Comparison of ENCODE assay signal across 20 cellular contexts in the genomic region with DNA sequence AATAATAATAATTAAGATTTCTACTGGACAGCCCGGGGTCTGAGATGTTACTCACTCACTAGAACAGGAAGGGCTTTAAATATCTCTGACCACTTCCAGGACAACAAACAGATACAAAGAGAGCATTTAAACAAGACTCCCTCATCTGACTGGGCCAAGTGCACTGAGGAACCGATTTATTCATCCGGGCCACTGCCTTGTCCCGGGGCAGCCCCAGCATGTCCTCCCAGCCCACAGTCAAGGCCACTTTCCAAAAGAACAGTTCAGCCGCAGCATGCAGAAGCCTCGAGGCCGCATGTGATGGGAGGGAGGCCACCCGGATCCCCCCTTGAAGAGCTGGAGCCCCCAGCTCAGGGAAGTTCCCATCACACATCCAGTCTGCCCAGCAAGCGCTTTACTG. TPM values are rescaled to one million over a fixed set of nuclear protein-coding genes. Genes with fewer than 3 reads are reported as not detected.
DNase-seq lines count a peak whose midpoint lies in the region; ATAC-seq, FAIRE-seq and TF ChIP-seq lines count a peak whose summit lies in the region.
"Had no signal": no experiment of that assay in that cellular context is flagged by ENCODE, and none has a peak within 500 bp of the region (broad histone marks: within the 10 kb centered on the region; RNA-seq: fewer than 3 reads in every experiment).

No MANE protein-coding gene starts in this region.

- no peak overlapping the region for H3K4me2 ChIP-seq in mesenchymal stem cell (ENCODE audit: low read length, poor library complexity, severe bottlenecking)

- no peak for DNase-seq in MCF 10A (ENCODE audit: unreplicated experiment)
- no peak for DNase-seq in breast epithelium (ENCODE audit: low spot score in 2 of 2)
- peak in 3 of 10 donors; percentile 51 to 68 (median 66) for DNase-seq in dorsolateral prefrontal cortex
- peak; percentile 13 for DNase-seq in mesenchymal stem cell
- DNase-seq in tibial nerve (ENCODE audit: low spot score in 2 of 2): no peak
- DNase-seq in HTR-8/SVneo (ENCODE audit: insufficient read length, low spot score): no peak
- no peak for DNase-seq in activated naive CD4-positive, alpha-beta T cell treated with Interleukin-2 at 50 U/mL for 16 hours
- DNase-seq: activated naive CD4-positive, alpha-beta T cell treated with anti-CD3 and anti-CD28 coated beads for 36 hours; COR-L47; GOT3; left cardiac atrium; NCI-H1092 treated with DMSO at 0.1 percent for 48 hours; NCI-H345; stimulated activated CD4-positive, alpha-beta T cell treated with anti-CD3 and anti-CD28 coated beads, Interleukin-4, amount 100 ng/mL, for 24 hours had no signal

- no peak overlapping the region for H2BK120ac ChIP-seq in mesenchymal stem cell (ENCODE audit: low read depth, low read length)

- no peak overlapping the region for H3K18ac ChIP-seq in mesenchymal stem cell (ENCODE audit: low read depth in 1 of 2, low read length in 2 of 2)

- TF ChIP-seq CTCF in MCF 10A (IDR thresholded peaks at IDR 0.05; ENCODE audit: unreplicated experiment) (no peak), breast epithelium (IDR thresholded peaks at IDR 0.05) (no peak), dorsolateral prefrontal cortex (IDR thresholded peaks at IDR 0.05 in 54 of 56, conservative IDR thresholded peaks at IDR 0.05 in 2 of 56; ENCODE audit: low read depth in 1 of 56, partially characterized antibody in 56 of 56) (peak in 3 of 56 donors; percentile 12 to 31 (median 18)), tibial nerve (IDR thresholded peaks at IDR 0.05) (no peak), gastroesophageal sphincter (IDR thresholded peaks at IDR 0.05) (no peak)

- TF ChIP-seq EP300 in tibial nerve (IDR thresholded peaks at IDR 0.05) (no peak), gastroesophageal sphincter (IDR thresholded peaks at IDR 0.05) (no peak)

- peak overlapping the region; percentile 68 for H3K27ac Mint-ChIP-seq in MCF 10A (ENCODE audit: low read depth, unreplicated experiment)
- H3K27ac Mint-ChIP-seq: activated naive CD4-positive, alpha-beta T cell treated with anti-CD3 and anti-CD28 coated beads for 36 hours had no signal

- no peaks in the 10 kb centered on the region for H3K4me1 Mint-ChIP-seq in MCF 10A (ENCODE audit: insufficient read depth, unreplicated experiment)

- no peak for TF ChIP-seq POLR2A in breast epithelium (IDR thresholded peaks at IDR 0.05)
- no peak for TF ChIP-seq POLR2A in tibial nerve (IDR thresholded peaks at IDR 0.05)
- no peak for TF ChIP-seq POLR2A in gastroesophageal sphincter (IDR thresholded peaks at IDR 0.05)

- CTCF ChIA-PET in MCF 10A (lab: Yijun Ruan, JAX): interaction anchor here (0.9 to 1.0 kb wide), 2 partner anchors 11 to 50 kb away, joined by 3 read pairs; no protein-coding TSS in a partner anchor

- no peak overlapping the region for H3K23ac ChIP-seq in mesenchymal stem cell (ENCODE audit: low read length in 2 of 2)

- H3K79me1 ChIP-seq in mesenchymal stem cell (replicated peaks; ENCODE audit: low read length, poor library complexity, severe bottlenecking): peaks cover 46% of the 10 kb centered on the region

- intact Hi-C loops in MCF 10A (cut with micrococcal nuclease): no loop called here
- intact Hi-C loops in breast epithelium (cut with DNase I; ENCODE audit: low total_unique reads): no loop called here
- intact Hi-C loops in dorsolateral prefrontal cortex (cut with DNase I): no loop called here

- H3K36me3 Mint-ChIP-seq in MCF 10A (ENCODE audit: insufficient read depth, unreplicated experiment): peaks cover 29% of the 10 kb centered on the region
- H3K36me3 Mint-ChIP-seq: natural killer cell treated with Interleukin-12 subunit alpha and Interleukin-12 subunit beta and Interleukin-15 and Interleukin-18, amount 100 ng/mL, for 72 hours had no signal

- no peak overlapping the region for H4K91ac ChIP-seq in mesenchymal stem cell (ENCODE audit: low read length)

- H3K4ac ChIP-seq in mesenchymal stem cell (ENCODE audit: low read depth in 1 of 2, low read length in 2 of 2): peak overlapping the region in 1 of 2 experiments; percentile 11

- no peaks in the 10 kb centered on the region for H3K36me3 ChIP-seq in breast epithelium
- H3K36me3 ChIP-seq in mesenchymal stem cell (ENCODE audit: control insufficient read depth in 1 of 2, insufficient read depth in 2 of 2, low read depth in 1 of 2, low read length in 2 of 2): peaks cover 21% of the 10 kb centered on the region in 2 experiments
- no peaks in the 10 kb centered on the region for H3K36me3 ChIP-seq in tibial nerve
- peaks cover 0 to 3% of the 10 kb centered on the region in 2 donors for H3K36me3 ChIP-seq in gastroesophageal sphincter
- H3K36me3 ChIP-seq: vagina had no signal

- no peak for FAIRE-seq in HTR-8/SVneo (lab: Jason Lieb, UNC)
- FAIRE-seq: A204.1, bronchial epithelial cell, K562 had no signal

- no peaks in the 10 kb centered on the region for H3K9me3 Mint-ChIP-seq in MCF 10A (ENCODE audit: unreplicated experiment)
- H3K9me3 Mint-ChIP-seq: activated naive CD4-positive, alpha-beta T cell treated with anti-CD3 and anti-CD28 coated beads for 36 hours; natural killer cell treated with Interleukin-12 subunit alpha and Interleukin-12 subunit beta and Interleukin-15 and Interleukin-18, amount 100 ng/mL, for 72 hours had no signal

- H2BK12ac ChIP-seq in mesenchymal stem cell (ENCODE audit: low read length in 2 of 2): no peak overlapping the region

- 92% methylated on average over 9 of the region's 9 CpGs for WGBS in mesenchymal stem cell
- 22 to 53% methylated on average over 8 to 9 of the region's 9 CpGs for WGBS in tibial nerve, 2 donors
- WGBS in gastroesophageal sphincter (ENCODE audit: low coverage in 1 of 2), 2 donors: 56 to 77% methylated on average over 1 to 6 of the region's 9 CpGs

- H3K14ac ChIP-seq in mesenchymal stem cell (ENCODE audit: low read length in 2 of 2): no peak overlapping the region

- no peak for ATAC-seq in gastroesophageal sphincter
- ATAC-seq: K562; natural killer cell treated with Interleukin-12 subunit alpha and Interleukin-12 subunit beta and Interleukin-15 and Interleukin-18, amount 100 ng/mL, for 72 hours had no signal

- H3K9me3 ChIP-seq in breast epithelium (no peaks in the 10 kb centered on the region), mesenchymal stem cell (ENCODE audit: control insufficient read depth, low read length) (no peaks in the 10 kb centered on the region), tibial nerve (no peaks in the 10 kb centered on the region), gastroesophageal sphincter (no peaks in the 10 kb centered on the region)
- H3K9me3 ChIP-seq: vagina had no signal

- H3K4me3 ChIP-seq in breast epithelium (no peak overlapping the region), dorsolateral prefrontal cortex (peak overlapping the region in 26 of 59 donors; percentile 0 to 39 (median 18)), mesenchymal stem cell (ENCODE audit: insufficient read depth in 1 of 2, low read depth in 1 of 2, low read length in 2 of 2) (no peak overlapping the region), tibial nerve (no peak overlapping the region), gastroesophageal sphincter (no peak overlapping the region)
- H3K4me3 ChIP-seq: K562, vagina had no signal

- H3K4me3 Mint-ChIP-seq in MCF 10A (ENCODE audit: unreplicated experiment): no peak overlapping the region
- H3K4me3 Mint-ChIP-seq: activated naive CD4-positive, alpha-beta T cell treated with anti-CD3 and anti-CD28 coated beads for 36 hours; natural killer cell treated with Interleukin-12 subunit alpha and Interleukin-12 subunit beta and Interleukin-15 and Interleukin-18, amount 100 ng/mL, for 72 hours had no signal

- H3K27ac ChIP-seq in breast epithelium (no peak overlapping the region), dorsolateral prefrontal cortex (peak overlapping the region in 57 of 59 donors; percentile 15 to 89 (median 71)), mesenchymal stem cell (ENCODE audit: low read length, poor library complexity, severe bottlenecking) (no peak overlapping the region), tibial nerve (peak overlapping the region; percentile 18 to 83 (median 72)), gastroesophageal sphincter (peak overlapping the region in 2 of 4 donors; percentile 36 to 50)
- H3K27ac ChIP-seq: vagina had no signal

- no peak overlapping the region for H2AFZ ChIP-seq in mesenchymal stem cell (ENCODE audit: low read depth, low read length)

- POLR2A ChIA-PET in MCF 10A (lab: Yijun Ruan, JAX): no interaction called here

- no peaks in the 10 kb centered on the region for H3K4me1 ChIP-seq in breast epithelium
- H3K4me1 ChIP-seq in mesenchymal stem cell (ENCODE audit: control insufficient read depth, insufficient read depth, low read depth, low read length): no peaks in the 10 kb centered on the region
- H3K4me1 ChIP-seq in tibial nerve: peaks cover 0 to 59% (median 33%) of the 10 kb centered on the region in 4 donors
- peaks cover 0 to 51% (median 0%) of the 10 kb centered on the region in 3 donors for H3K4me1 ChIP-seq in gastroesophageal sphincter

- H3K9ac ChIP-seq in mesenchymal stem cell (ENCODE audit: low read length): no peak overlapping the region

- H3K27me3 ChIP-seq in breast epithelium (no peaks in the 10 kb centered on the region), dorsolateral prefrontal cortex (no peaks in the 10 kb centered on the region), mesenchymal stem cell (ENCODE audit: control insufficient read depth in 1 of 2, insufficient read depth in 1 of 2, low read length in 2 of 2) (no peaks in the 10 kb centered on the region), tibial nerve (no peaks in the 10 kb centered on the region), gastroesophageal sphincter (no peaks in the 10 kb centered on the region)
- H3K27me3 ChIP-seq: vagina had no signal

- H4K8ac ChIP-seq in mesenchymal stem cell (ENCODE audit: low read length): no peak overlapping the region

- no TSS peak for BruUV-seq in MCF 10A (replicated peaks; lab: Mats Ljungman, UMichigan)

- no peaks in the 10 kb centered on the region for H3K27me3 Mint-ChIP-seq in MCF 10A (ENCODE audit: insufficient read depth, unreplicated experiment)
- H3K27me3 Mint-ChIP-seq: natural killer cell treated with Interleukin-12 subunit alpha and Interleukin-12 subunit beta and Interleukin-15 and Interleukin-18, amount 100 ng/mL, for 72 hours had no signal

- no peak overlapping the region for H2AK5ac ChIP-seq in mesenchymal stem cell (ENCODE audit: low read length, severe bottlenecking)

- H2BK15ac ChIP-seq in mesenchymal stem cell (ENCODE audit: low read depth, poor library complexity, severe bottlenecking): no peak overlapping the region

- no peak overlapping the region for H2BK5ac ChIP-seq in mesenchymal stem cell (ENCODE audit: low read depth, low read length, poor library complexity, severe bottlenecking)

RNA-seq across cellular contexts. Expression of gene MLLT1, which starts 30.5 kb away (rescaled TPM):
- total RNA-seq in MCF 10A (2022) (53.9 and 59.0 TPM in 2 replicates), breast epithelium (10 to 100 TPM; 13.6 to 16.4 (median 13.8) TPM), dorsolateral prefrontal cortex (100 to 1,000 TPM in 56 of 120 experiments, 10 to 100 TPM in 64; 67.9 to 201 (median 99.1) TPM), tibial nerve (10 to 100 TPM; 15.1 to 42.0 (median 19.9) TPM), gastroesophageal sphincter (10 to 100 TPM; 21.4 to 42.5 (median 23.8) TPM)
- polyA plus RNA-seq in mesenchymal stem cell (2013, experiment 1 of 2): 49.5 TPM
- 48.1 TPM for polyA plus RNA-seq in mesenchymal stem cell (2013, experiment 2 of 2)

Comparison
In these comparisons a context has a peak if more than half of its experiments do, and no peak if none do; other contexts are left out.
1. H3K27ac ChIP-seq: peak in dorsolateral prefrontal cortex (57 of 59) and tibial nerve (4 of 4); none in breast epithelium (0 of 2) and mesenchymal stem cell (single experiment).